12 cellular contexts compared by ENCODE assay signal in genomic region chr16:81841709-81842108, GRCh38.
DNase-seq lines count a peak whose midpoint lies in the region; ATAC-seq and TF ChIP-seq lines count a peak whose summit lies in the region.
"Had no signal": no experiment of that assay in that cellular context is flagged by ENCODE, and none has a peak within 500 bp of the region (broad histone marks: within the 10 kb centered on the region; RNA-seq: fewer than 3 reads in every experiment).

No MANE protein-coding gene starts in this region.

- H3K4me2 ChIP-seq in Karpas-422 (ENCODE audit: low read depth, low read length, poor library complexity, severe bottlenecking), result peak overlapping the region; percentile 4

- H3K27me3 ChIP-seq in Karpas-422 (ENCODE audit: low read length), result no peaks in the 10 kb centered on the region
- peaks cover 0 to 4% (median 0%) of the 10 kb centered on the region in 3 donors for H3K27me3 ChIP-seq in sigmoid colon

- peak overlapping the region in 1 of 2 donors; percentile 35 for H3K4me3 Mint-ChIP-seq in activated T-cell treated with anti-CD3 and anti-CD28 coated beads, Interleukin-2, amount 50 U/mL, for 72 hours
- H3K4me3 Mint-ChIP-seq in stimulated activated naive B cell treated with anti-CD40 and anti-IgM and Interleukin-4, amounts not matched to agents 10 μg/mL and 1 μg/mL and 100 μg/mL, for 72 hours, result peak overlapping the region in 1 of 2 donors; percentile 39
- H3K4me3 Mint-ChIP-seq: WTC11 had no signal

- H2AFZ ChIP-seq in Karpas-422 (ENCODE audit: low read length), result no peak overlapping the region

- H3K9me3 Mint-ChIP-seq in activated T-cell treated with anti-CD3 and anti-CD28 coated beads, Interleukin-2, amount 50 U/mL, for 72 hours, result no peaks in the 10 kb centered on the region
- H3K9me3 Mint-ChIP-seq in stimulated activated naive B cell treated with anti-CD40 and anti-IgM and Interleukin-4, amounts not matched to agents 10 μg/mL and 1 μg/mL and 100 μg/mL, for 72 hours, result peaks cover 0 to 2% of the 10 kb centered on the region in 2 donors

- peaks cover 32% of the 10 kb centered on the region for H4K20me1 ChIP-seq in Karpas-422 (ENCODE audit: insufficient read depth, low read depth, low read length)

- TF ChIP-seq CTCF in sigmoid colon (IDR thresholded peaks at IDR 0.05), result no peak

- H3K4me1 ChIP-seq in Karpas-422 (ENCODE audit: low read length) (peaks cover 98% of the 10 kb centered on the region), sigmoid colon (no peaks in the 10 kb centered on the region)

- H3K9me2 ChIP-seq in Karpas-422 (replicated peaks; ENCODE audit: insufficient read depth, low read length), result no peaks in the 10 kb centered on the region

- peak; percentile 57 to 72 for ATAC-seq in activated T-cell treated with anti-CD3 and anti-CD28 coated beads, Interleukin-2, amount 50 U/mL, for 72 hours (replicated peaks in 1 of 2)
- ATAC-seq in HG02623 (IDR thresholded peaks at IDR 0.05; ENCODE audit: unreplicated experiment), result peak; percentile 38
- ATAC-seq in stimulated activated naive B cell treated with anti-CD40 and anti-IgM and Interleukin-4, amounts not matched to agents 10 μg/mL and 1 μg/mL and 100 μg/mL, for 72 hours (replicated peaks), result peak; percentile 55 to 62

- TF ChIP-seq POLR2A in sigmoid colon (IDR thresholded peaks at IDR 0.05), result no peak

- H3K36me3 ChIP-seq in Karpas-422 (ENCODE audit: insufficient read depth, low read length), result peaks cover 52% of the 10 kb centered on the region
- no peaks in the 10 kb centered on the region for H3K36me3 ChIP-seq in sigmoid colon

- peaks cover 6% of the 10 kb centered on the region for H3K27me3 Mint-ChIP-seq in activated T-cell treated with anti-CD3 and anti-CD28 coated beads, Interleukin-2, amount 50 U/mL, for 72 hours (ENCODE audit: low read depth)
- no peaks in the 10 kb centered on the region for H3K27me3 Mint-ChIP-seq in stimulated activated naive B cell treated with anti-CD40 and anti-IgM and Interleukin-4, amounts not matched to agents 10 μg/mL and 1 μg/mL and 100 μg/mL, for 72 hours

- peaks cover 95% of the 10 kb centered on the region for H3K79me2 ChIP-seq in Karpas-422 (ENCODE audit: low read length)

- intact Hi-C loops in sigmoid colon (cut with DNase I), result no loop called here

- H3K9me3 ChIP-seq in Karpas-422 (ENCODE audit: low read length) (no peaks in the 10 kb centered on the region), sigmoid colon (peaks cover 0 to 3% (median 0%) of the 10 kb centered on the region in 4 donors)

- no peak overlapping the region for H3K4me3 ChIP-seq in Karpas-422 (ENCODE audit: low read length)
- no peak overlapping the region for H3K4me3 ChIP-seq in sigmoid colon

- DNase-seq in activated T-cell treated with anti-CD3 and anti-CD28 coated beads, Interleukin-2, amount 50 U/mL, for 72 hours, result peak in 1 of 2 donors; percentile 21
- no peak for DNase-seq in activated T-cell treated with anti-CD3 and anti-CD28 coated beads, Interleukin-2, amount 50 U/mL, for 1 hour
- peak; percentile 75 for DNase-seq in Karpas-422
- no peak for DNase-seq in stimulated activated naive B cell treated with anti-CD40 and anti-IgM and Interleukin-4, amounts not matched to agents 10 μg/mL and 1 μg/mL and 100 μg/mL, for 72 hours
- no peak for DNase-seq in NOMO-1 treated with DMSO at 0.1 percent for 48 hours (lab: John Stamatoyannopoulos, UW; ENCODE audit: unreplicated experiment)
- no peak for DNase-seq in NCI-H446 treated with DMSO at 0.1 percent for 48 hours (lab: John Stamatoyannopoulos, UW)
- DNase-seq in sigmoid colon, result no peak
- DNase-seq: amniotic stem cell, erythroblast, retina had no signal

- H3K27ac ChIP-seq in Karpas-422 (ENCODE audit: low read length), result peak overlapping the region; percentile 98
- H3K27ac ChIP-seq in sigmoid colon, result no peak overlapping the region

- 40 to 43% methylated on average over 6 of the region's 6 CpGs for WGBS in sigmoid colon, 2 donors

- H3K27ac Mint-ChIP-seq in activated T-cell treated with anti-CD3 and anti-CD28 coated beads, Interleukin-2, amount 50 U/mL, for 72 hours, result peak overlapping the region; percentile 26
- peak overlapping the region; percentile 91 for H3K27ac Mint-ChIP-seq in stimulated activated naive B cell treated with anti-CD40 and anti-IgM and Interleukin-4, amounts not matched to agents 10 μg/mL and 1 μg/mL and 100 μg/mL, for 72 hours
- H3K27ac Mint-ChIP-seq: WTC11 had no signal

- H3K36me3 Mint-ChIP-seq in activated T-cell treated with anti-CD3 and anti-CD28 coated beads, Interleukin-2, amount 50 U/mL, for 72 hours (ENCODE audit: insufficient read depth in 2 of 2), result no peaks in the 10 kb centered on the region
- H3K36me3 Mint-ChIP-seq in stimulated activated naive B cell treated with anti-CD40 and anti-IgM and Interleukin-4, amounts not matched to agents 10 μg/mL and 1 μg/mL and 100 μg/mL, for 72 hours, result peaks cover 25 to 42% of the 10 kb centered on the region in 2 donors
- H3K36me3 Mint-ChIP-seq: WTC11 had no signal

- no peaks in the 10 kb centered on the region for H3K4me1 Mint-ChIP-seq in activated T-cell treated with anti-CD3 and anti-CD28 coated beads, Interleukin-2, amount 50 U/mL, for 72 hours (ENCODE audit: low read depth)
- H3K4me1 Mint-ChIP-seq in stimulated activated naive B cell treated with anti-CD40 and anti-IgM and Interleukin-4, amounts not matched to agents 10 μg/mL and 1 μg/mL and 100 μg/mL, for 72 hours, result peaks cover 56 to 91% of the 10 kb centered on the region in 2 donors

- no peak for TF ChIP-seq EP300 in sigmoid colon (IDR thresholded peaks at IDR 0.05)

- peak overlapping the region; percentile 47 for H3K9ac ChIP-seq in Karpas-422 (ENCODE audit: low read length)
